In genomic region chr11:13663631-13664071, GRCh38 we compare ENCODE assay signal across 1 cellular context.
TF ChIP-seq lines count a peak whose summit lies in the region.

No MANE protein-coding gene starts in this region.

TF ChIP-seq in SK-N-SH, 30 proteins besides CTCF, POLR2A, EP300 and RAD21 (continued from another document):
- no peak for TF ChIP-seq REST (IDR thresholded peaks at IDR 0.05; ENCODE audit: low read depth, low read length)
- TF ChIP-seq GABPA (IDR thresholded peaks at IDR 0.05; ENCODE audit: low read depth) = no peak
- TF ChIP-seq IRF3 (IDR thresholded peaks at IDR 0.05; ENCODE audit: low read depth, low read length) = no peak
